Comparison of ENCODE assay signal across 8 cellular contexts in the genomic region with DNA sequence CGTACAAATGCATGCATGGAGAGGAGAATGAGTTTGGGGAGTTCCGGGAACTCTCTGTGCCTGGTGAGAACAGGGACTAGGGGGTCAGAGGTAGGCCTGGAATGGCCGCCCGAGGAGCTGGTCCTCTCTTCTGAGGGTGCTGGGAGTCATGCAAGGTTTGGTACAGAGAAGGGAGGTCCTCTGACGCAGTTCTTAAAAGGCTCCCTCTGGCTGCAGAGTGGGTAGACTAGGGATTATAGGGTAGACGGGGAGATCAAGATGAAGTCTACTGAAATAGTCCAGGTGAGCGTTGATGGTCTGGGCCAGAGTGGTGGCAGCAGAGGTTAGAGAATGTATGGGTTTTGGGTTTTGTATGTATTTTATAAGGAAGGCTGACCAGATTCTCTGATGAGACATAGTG. TPM values are rescaled to one million over a fixed set of nuclear protein-coding genes. Genes with fewer than 3 reads are reported as not detected.
DNase-seq lines count a peak whose midpoint lies in the region; ATAC-seq and TF ChIP-seq lines count a peak whose summit lies in the region.

No MANE protein-coding gene starts in this region.

- DNase-seq in H7 (peak; percentile 19), WERI-Rb-1 (no peak), left ventricle myocardium inferior (no peak), smooth muscle cell (lab: John Stamatoyannopoulos, UW; ENCODE audit: unreplicated experiment) (no peak), GDM1 (lab: John Stamatoyannopoulos, UW) (no peak), globus pallidus (ENCODE audit: low spot score) (no peak)

- intact Hi-C loops in left ventricle myocardium inferior (cut with micrococcal nuclease): no loop called here

- H3K27me3 ChIP-seq in H7 (ENCODE audit: control insufficient read depth, insufficient read depth, low read length) (no peaks in the 10 kb centered on the region), WERI-Rb-1 (ENCODE audit: insufficient read depth, low read depth, severe bottlenecking) (no peaks in the 10 kb centered on the region), left ventricle myocardium inferior (ENCODE audit: low read depth) (no peaks in the 10 kb centered on the region), smooth muscle cell (ENCODE audit: low read depth) (no peaks in the 10 kb centered on the region)

- peaks cover 27% of the 10 kb centered on the region for H3K36me3 ChIP-seq in H7 (replicated peaks; ENCODE audit: control insufficient read depth, insufficient read depth, low read length)
- peaks cover 38% of the 10 kb centered on the region for H3K36me3 ChIP-seq in WERI-Rb-1
- peaks cover 46% of the 10 kb centered on the region for H3K36me3 ChIP-seq in left ventricle myocardium inferior
- H3K36me3 ChIP-seq in smooth muscle cell (ENCODE audit: low read depth): peaks cover 9% of the 10 kb centered on the region

- H3K4me2 ChIP-seq in smooth muscle cell: peak overlapping the region; percentile 94

- peak overlapping the region; percentile 94 for H3K9ac ChIP-seq in smooth muscle cell (ENCODE audit: low read depth)

- H4K20me1 ChIP-seq in smooth muscle cell (ENCODE audit: low read depth): no peaks in the 10 kb centered on the region

- H3K79me2 ChIP-seq in smooth muscle cell (ENCODE audit: low read depth): peaks cover 26% of the 10 kb centered on the region

- TF ChIP-seq CTCF in WERI-Rb-1 (IDR thresholded peaks at IDR 0.05; ENCODE audit: low read depth, low read length) (no peak), left ventricle myocardium inferior (IDR thresholded peaks at IDR 0.05; ENCODE audit: borderline replicate concordance) (no peak), smooth muscle cell (IDR thresholded peaks at IDR 0.05; ENCODE audit: borderline replicate concordance, insufficient read depth, poor library complexity, severe bottlenecking) (no peak)

- H3K4me3 ChIP-seq in H7 (ENCODE audit: insufficient read depth, low read depth, low read length) (peak overlapping the region; percentile 93), WERI-Rb-1 (ENCODE audit: low read depth, low read length) (peak overlapping the region; percentile 89), left ventricle myocardium inferior (peak overlapping the region; percentile 96), smooth muscle cell (peak overlapping the region; percentile 80)

- ATAC-seq in GM19328 (IDR thresholded peaks at IDR 0.05; ENCODE audit: unreplicated experiment): no peak
- ATAC-seq in GM19324 (IDR thresholded peaks at IDR 0.05; ENCODE audit: low FRiP score, unreplicated experiment): no peak

- WGBS in smooth muscle cell (ENCODE audit: low lambda C conversion rate): 30% methylated on average over 7 of the region's 7 CpGs

- H3K9me3 ChIP-seq in WERI-Rb-1 (ENCODE audit: severe bottlenecking) (no peaks in the 10 kb centered on the region), left ventricle myocardium inferior (replicated peaks) (peaks cover 46% of the 10 kb centered on the region), smooth muscle cell (replicated peaks; ENCODE audit: low read depth) (no peaks in the 10 kb centered on the region)

- no peak overlapping the region for H2AFZ ChIP-seq in smooth muscle cell (ENCODE audit: low read depth)

- H3F3A ChIP-seq in smooth muscle cell (ENCODE audit: low read depth): no peaks in the 10 kb centered on the region

- no peak overlapping the region for H3K27ac ChIP-seq in WERI-Rb-1
- peak overlapping the region; percentile 91 for H3K27ac ChIP-seq in left ventricle myocardium inferior (replicated peaks)
- H3K27ac ChIP-seq in smooth muscle cell (ENCODE audit: low read depth): no peak overlapping the region

- peaks cover 47% of the 10 kb centered on the region for H3K4me1 ChIP-seq in left ventricle myocardium inferior
- peaks cover 9% of the 10 kb centered on the region for H3K4me1 ChIP-seq in smooth muscle cell (ENCODE audit: low read depth)

RNA-seq across cellular contexts. Expression of a gene that starts 0.8 kb away (rescaled TPM):
- 10.6 and 12.5 TPM in 2 replicates for total RNA-seq in H7 (2014; rRNA removed; shearing (Covaris generic))
- total RNA-seq in left ventricle myocardium inferior (8.0 TPM), smooth muscle cell (6.8 and 9.6 TPM in 2 replicates)
- 3.5 and 3.9 TPM in 2 replicates for polyA plus RNA-seq in smooth muscle cell

RNA-seq across cellular contexts. Expression of a gene that starts 11.5 kb away (rescaled TPM):
- total RNA-seq in H7 (2014; rRNA removed; shearing (Covaris generic)): 10.1 and 10.4 TPM in 2 replicates
- total RNA-seq in left ventricle myocardium inferior (11.4 TPM), smooth muscle cell (25.4 and 34.4 TPM in 2 replicates)
- 36.3 and 42.6 TPM in 2 replicates for polyA plus RNA-seq in smooth muscle cell

RNA-seq across cellular contexts. Expression of a gene that starts 11.5 kb away (rescaled TPM):
- total RNA-seq in H7 (2014; rRNA removed; shearing (Covaris generic)): 1.7 and 1.8 TPM in 2 replicates
- total RNA-seq in left ventricle myocardium inferior (3.6 TPM), smooth muscle cell (4.0 and 4.9 TPM in 2 replicates)
- polyA plus RNA-seq in smooth muscle cell: 0.71 and 2.5 TPM in 2 replicates

RNA-seq across cellular contexts. Expression of a gene that starts 31.6 kb away (rescaled TPM):
- 12.7 and 16.4 TPM in 2 replicates for total RNA-seq in H7 (2014; rRNA removed; shearing (Covaris generic))
- total RNA-seq in left ventricle myocardium inferior: 5.7 TPM
- 5.1 and 7.5 TPM in 2 replicates for total RNA-seq in smooth muscle cell
- 1.1 and 1.4 TPM in 2 replicates for polyA plus RNA-seq in smooth muscle cell

RNA-seq across cellular contexts. Expression of a gene that starts 37.8 kb away (rescaled TPM):
- total RNA-seq in H7 (2014; rRNA removed; shearing (Covaris generic)): 9.1 and 17.1 TPM in 2 replicates
- total RNA-seq in left ventricle myocardium inferior (14.4 TPM), smooth muscle cell (26.9 and 27.3 TPM in 2 replicates)
- polyA plus RNA-seq in smooth muscle cell: 12.3 and 13.1 TPM in 2 replicates
